ENCODE assay signal across 17 cellular contexts in the genomic region with DNA sequence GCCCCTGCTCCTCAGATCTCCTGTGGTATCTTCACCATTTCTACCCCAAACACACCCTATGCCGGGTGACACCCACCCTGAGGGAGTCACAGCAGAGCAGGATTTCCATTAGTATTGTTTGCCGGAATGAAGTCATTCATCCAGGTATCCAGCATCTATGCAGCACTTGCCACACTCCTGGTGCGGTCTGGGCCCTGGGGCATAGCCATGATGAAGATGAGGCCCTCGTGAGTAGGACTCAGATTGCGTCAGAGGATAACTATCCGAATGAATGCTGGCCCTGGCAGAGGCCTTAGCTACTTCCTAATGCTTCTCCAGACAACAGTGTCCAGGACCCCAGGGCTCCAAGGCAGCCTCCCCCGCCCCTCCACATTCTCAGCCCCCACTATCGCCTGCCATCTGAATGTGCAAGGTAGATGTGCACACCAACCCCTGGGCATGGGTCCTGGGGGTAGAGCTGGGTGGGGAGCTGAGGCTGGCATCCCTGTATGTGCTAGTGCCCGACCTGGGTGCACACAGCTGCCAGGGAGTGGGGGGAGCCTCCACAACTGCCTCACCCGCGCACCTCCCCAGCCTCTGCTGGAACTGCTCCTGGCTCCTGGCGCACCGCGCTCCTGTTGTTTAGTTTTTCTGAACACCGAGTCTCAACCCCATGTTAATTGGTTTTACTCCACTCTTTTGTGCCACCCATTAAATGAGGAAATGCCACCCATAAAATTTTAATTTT. TPM values are rescaled to one million over a fixed set of nuclear protein-coding genes. Genes with fewer than 3 reads are reported as not detected.
DNase-seq lines count a peak whose midpoint lies in the region; ATAC-seq, FAIRE-seq and TF ChIP-seq lines count a peak whose summit lies in the region.
"Had no signal": no experiment of that assay in that cellular context is flagged by ENCODE, and none has a peak within 500 bp of the region (broad histone marks: within the 10 kb centered on the region; RNA-seq: fewer than 3 reads in every experiment).

No MANE protein-coding gene starts in this region.

- H3K9ac ChIP-seq in HUES6 (ENCODE audit: low read length), result peak overlapping the region; percentile 16
- H3K9ac ChIP-seq in H1 (replicated peaks in 1 of 4; ENCODE audit: extremely low read depth in 1 of 4, low read depth in 3 of 4, low read length in 3 of 4), result no peak overlapping the region
- H3K9ac ChIP-seq in mesendoderm (ENCODE audit: low read length), result no peak overlapping the region

- no peak for ATAC-seq in GM19351 (IDR thresholded peaks at IDR 0.05; ENCODE audit: unreplicated experiment)
- ATAC-seq: heart right ventricle had no signal

- H3K27ac ChIP-seq in HUES6 (ENCODE audit: low read depth, low read length) (no peak overlapping the region), H1 (ENCODE audit: low read depth, low read length) (no peak overlapping the region), mesendoderm (ENCODE audit: low read depth, low read length) (no peak overlapping the region), esophagus squamous epithelium (no peak overlapping the region)
- H3K27ac ChIP-seq: adrenal gland, heart right ventricle, pancreas, vagina had no signal

- peak overlapping the region; percentile 48 for H3K18ac ChIP-seq in H1 (ENCODE audit: extremely low read depth, low read length)
- no peak overlapping the region for H3K18ac ChIP-seq in mesendoderm (ENCODE audit: low read length)

- TF ChIP-seq POLR2A in H1 (IDR thresholded peaks at IDR 0.05; ENCODE audit: control extremely low read depth in 1 of 2, low read depth in 2 of 2, low read length in 2 of 2), result no peak
- no peak for TF ChIP-seq POLR2A in esophagus squamous epithelium (IDR thresholded peaks at IDR 0.05)

- H4K20me1 ChIP-seq in H1 (replicated peaks in 1 of 2; ENCODE audit: control insufficient read depth in 1 of 2, insufficient read depth in 2 of 2, low read length in 2 of 2), result no peaks in the 10 kb centered on the region

- H3K23ac ChIP-seq in H1 (ENCODE audit: insufficient read length) (no peak overlapping the region), mesendoderm (ENCODE audit: low read length) (peak overlapping the region; percentile 80)

- H2AK5ac ChIP-seq in H1 (ENCODE audit: low read depth, low read length) (peak overlapping the region; percentile 75; the same call in 1 of the 2 replicates), mesendoderm (ENCODE audit: low read length) (no peak overlapping the region)

- intact Hi-C loops in esophagus squamous epithelium (cut with DNase I), result no loop called here

- peak overlapping the region; percentile 77; the same call in 1 of the 2 replicates for H2BK12ac ChIP-seq in H1 (ENCODE audit: low read depth, low read length)

- WGBS in H1 (ENCODE audit: extremely low coverage in 1 of 2, insufficient coverage in 1 of 2, insufficient read length in 1 of 2, insufficient replicate concordance in 2 of 2, low coverage in 1 of 2, low lambda C conversion rate in 2 of 2, missing lambda C conversion rate in 1 of 2), 2 experiments, result 75% methylated on average over 15 of the region's 15 CpGs; no CpG with 5 or more reads in 1 of the 2 experiments
- no CpG with 5 or more reads among the region's 15 CpGs for WGBS in mesendoderm (ENCODE audit: extremely low coverage, insufficient coverage, low lambda C conversion rate)
- 26 to 63% methylated on average over 9 to 13 of the region's 15 CpGs for WGBS in esophagus squamous epithelium, 2 donors

- peak; percentile 83 for DNase-seq in ELF-1 (ENCODE audit: low read depth, low spot score)
- no peak for DNase-seq in H1 (ENCODE audit: low read depth in 1 of 2, low spot score in 2 of 2)
- DNase-seq in mesendoderm, result peak; percentile 73
- no peak for DNase-seq in esophagus squamous epithelium (lab: John Stamatoyannopoulos, UW)
- no peak for DNase-seq in activated effector memory CD4-positive, alpha-beta T cell treated with anti-CD3 and anti-CD28 coated beads, Interleukin-2, amount 50 U/mL, for 16 hours
- DNase-seq: activated CD8-positive, alpha-beta T cell treated with anti-CD3 and anti-CD28 coated beads for 36 hours; adrenal gland; CD4-positive, CD25-positive, alpha-beta regulatory T cell; heart right ventricle; kidney glomerular epithelial cell; OCI-M1; pancreas; small intestine; stimulated activated naive CD4-positive, alpha-beta T cell treated with Interleukin-2 at 50 U/mL for 16 hours had no signal

- H3K9me3 ChIP-seq in HUES6 (ENCODE audit: control insufficient read depth, insufficient read depth, low read depth, low read length), result no peaks in the 10 kb centered on the region
- no peaks in the 10 kb centered on the region for H3K9me3 ChIP-seq in H1 (ENCODE audit: insufficient read depth in 2 of 2, low read depth in 1 of 2, low read length in 1 of 2)
- H3K9me3 ChIP-seq in esophagus squamous epithelium, result no peaks in the 10 kb centered on the region
- H3K9me3 ChIP-seq: adrenal gland, heart right ventricle, pancreas, vagina had no signal

- POLR2A ChIA-PET in H1 (lab: Charles Lee; ENCODE audit: partially characterized antibody), result interaction anchor here (1.0 to 2.8 kb wide), 2 partner anchors 25 to 29 kb away, joined by 4 to 7 read pairs; no protein-coding TSS in a partner anchor

- no peak overlapping the region for H3K14ac ChIP-seq in H1 (ENCODE audit: insufficient read length)

- no peak overlapping the region for H2AFZ ChIP-seq in H1 (ENCODE audit: low read length)

- no peaks in the 10 kb centered on the region for H3K23me2 ChIP-seq in H1 (ENCODE audit: low read depth, low read length)

- H3K4me3 ChIP-seq in HUES6 (ENCODE audit: low read depth, low read length) (peak overlapping the region; percentile 20; the same call in 1 of the 2 replicates), H1 (ENCODE audit: extremely low read depth in 1 of 4, insufficient read depth in 2 of 4, low read depth in 3 of 4, low read length in 4 of 4) (no peak overlapping the region), mesendoderm (ENCODE audit: low read length) (no peak overlapping the region), esophagus squamous epithelium (no peak overlapping the region)
- H3K4me3 ChIP-seq: adrenal gland, heart right ventricle, pancreas, vagina had no signal

- H2BK20ac ChIP-seq in H1 (ENCODE audit: low read length), result peak overlapping the region; percentile 72; the same call in 1 of the 2 replicates

- H3K4me2 ChIP-seq in H1 (ENCODE audit: insufficient read depth in 1 of 2, low read depth in 2 of 2, low read length in 2 of 2) (0 out of 4 replicates have a peak overlapping the region, but pooled peaks of 1 of the 2 experiments have one; percentile 9), mesendoderm (ENCODE audit: low read length) (no peak overlapping the region)

- no peak overlapping the region for H3K56ac ChIP-seq in H1 (replicated peaks; ENCODE audit: insufficient read length, low read depth, low read length)
- peak overlapping the region; percentile 49 for H3K56ac ChIP-seq in mesendoderm (ENCODE audit: low read length)

- no peak overlapping the region for H2BK120ac ChIP-seq in H1 (replicated peaks; ENCODE audit: low read depth, low read length)
- H2BK120ac ChIP-seq in mesendoderm (ENCODE audit: low read depth, low read length), result no peak overlapping the region

- H4K8ac ChIP-seq in H1 (ENCODE audit: extremely low read depth, insufficient read depth, low read length) (no peak overlapping the region), mesendoderm (ENCODE audit: low read depth, low read length) (no peak overlapping the region)

- H2BK15ac ChIP-seq in H1 (ENCODE audit: low read length) (no peak overlapping the region), mesendoderm (replicated peaks; ENCODE audit: low read depth) (no peak overlapping the region)

- TF ChIP-seq CTCF in H1 (IDR thresholded peaks at IDR 0.05; ENCODE audit: control extremely low read depth in 1 of 3, insufficient read depth in 1 of 3, low read depth in 1 of 3, low read length in 3 of 3) (no peak), esophagus squamous epithelium (IDR thresholded peaks at IDR 0.05) (no peak)

- no peak for FAIRE-seq in H1 (lab: Jason Lieb, UNC)
- FAIRE-seq: pancreas, small intestine had no signal

- no peak for TF ChIP-seq RAD21 in H1 (IDR thresholded peaks at IDR 0.05 in 1 of 2, conservative IDR thresholded peaks at IDR 0.05 in 1 of 2; ENCODE audit: low read depth in 2 of 2, low read length in 2 of 2)

- H2BK5ac ChIP-seq in H1 (ENCODE audit: low read depth, low read length) (peak overlapping the region; percentile 27; the same call in 1 of the 2 replicates), mesendoderm (ENCODE audit: low read length) (no peak overlapping the region)

- H4K5ac ChIP-seq in H1 (ENCODE audit: insufficient read length, low read depth, low read length) (no peak overlapping the region), mesendoderm (ENCODE audit: low read length) (no peak overlapping the region)

- no peak for TF ChIP-seq EP300 in H1 (IDR thresholded peaks at IDR 0.05; ENCODE audit: borderline replicate concordance in 1 of 2, low read depth in 2 of 2, low read length in 2 of 2)

- H3K79me1 ChIP-seq in H1 (ENCODE audit: low read depth, low read length) (no peaks in the 10 kb centered on the region), mesendoderm (ENCODE audit: low read length) (no peaks in the 10 kb centered on the region)

- H3K4me1 ChIP-seq in HUES6 (ENCODE audit: control insufficient read depth, insufficient read depth, low read length), result peaks cover 32% of the 10 kb centered on the region
- peaks cover 0 to 23% (median 9%) of the 10 kb centered on the region in 4 experiments; a peak in 6 of 7 replicates for H3K4me1 ChIP-seq in H1 (replicated peaks in 1 of 4; ENCODE audit: control insufficient read depth in 3 of 4, insufficient read depth in 4 of 4, low read length in 3 of 4)
- peaks cover 9% of the 10 kb centered on the region for H3K4me1 ChIP-seq in mesendoderm (ENCODE audit: control insufficient read depth, low read depth, low read length)
- H3K4me1 ChIP-seq in esophagus squamous epithelium, result no peaks in the 10 kb centered on the region
- H3K4me1 ChIP-seq: adrenal gland, pancreas, vagina had no signal

- CTCF ChIA-PET in H1 (lab: Charles Lee; ENCODE audit: partially characterized antibody), result interaction anchor here (0.6 to 15.0 kb wide), 12 partner anchors 9 to 118 kb away, joined by 3 to 382 read pairs (median 3); no protein-coding TSS in a partner anchor

- H3K36me3 ChIP-seq in HUES6 (ENCODE audit: control insufficient read depth, insufficient read depth, low read length), result no peaks in the 10 kb centered on the region
- H3K36me3 ChIP-seq in H1 (ENCODE audit: control insufficient read depth in 2 of 4, insufficient read depth in 4 of 4, low read length in 3 of 4), result no peaks in the 10 kb centered on the region
- H3K36me3 ChIP-seq in mesendoderm (ENCODE audit: control insufficient read depth, insufficient read depth, low read length), result no peaks in the 10 kb centered on the region
- no peaks in the 10 kb centered on the region for H3K36me3 ChIP-seq in esophagus squamous epithelium
- H3K36me3 ChIP-seq: adrenal gland, heart right ventricle, pancreas, vagina had no signal

- H3K4ac ChIP-seq in H1 (replicated peaks; ENCODE audit: insufficient read length, low read depth, low read length) (no peak overlapping the region), mesendoderm (ENCODE audit: low read depth, low read length) (no peak overlapping the region)

- H3K27me3 ChIP-seq in HUES6 (ENCODE audit: control insufficient read depth, insufficient read depth, low read length), result peaks cover 8% of the 10 kb centered on the region; the same call in 1 of the 2 replicates
- H3K27me3 ChIP-seq in H1 (replicated peaks in 1 of 4; ENCODE audit: control insufficient read depth in 3 of 4, extremely low read depth in 1 of 4, insufficient read depth in 3 of 4, low read length in 3 of 4), result no peaks in the 10 kb centered on the region; a peak in 1 of 7 replicates
- no peaks in the 10 kb centered on the region for H3K27me3 ChIP-seq in mesendoderm (ENCODE audit: insufficient read depth, low read length, poor library complexity)
- peaks cover 0 to 59% (median 2%) of the 10 kb centered on the region in 4 donors for H3K27me3 ChIP-seq in esophagus squamous epithelium
- H3K27me3 ChIP-seq: adrenal gland, pancreas, vagina had no signal

- H3K79me2 ChIP-seq in H1 (ENCODE audit: control insufficient read depth in 1 of 2, insufficient read depth in 2 of 2, low read length in 2 of 2) (no peaks in the 10 kb centered on the region), mesendoderm (ENCODE audit: control insufficient read depth, insufficient read depth, low read length) (no peaks in the 10 kb centered on the region)

- H4K91ac ChIP-seq in H1 (replicated peaks; ENCODE audit: insufficient read length, low read length), result peak overlapping the region; percentile 93

RNA-seq across cellular contexts. Expression of gene ZC3H12A, which starts 25.5 kb away (rescaled TPM):
- 7.4 TPM in 2 replicates for total RNA-seq in H1 (2021; fragmentation: NEBNext Ultra II Directional; extraction: Animal tissue kit (Norgen Biotek cat#: 25700))
- polyA plus RNA-seq in H1 (2011; rRNA removed), result 10.0 and 13.7 TPM in 2 replicates
- polyA plus RNA-seq in H1 (2011; cell fraction: cytosol; rRNA removed), result 8.1 TPM
- 20.1 TPM for polyA plus RNA-seq in H1 (2011; cell fraction: nucleus; rRNA removed)
- polyA plus RNA-seq in H1 (2012, experiment 1 of 2), result 5.6 to 7.4 TPM (median 6.7 TPM) in 4 replicates
- polyA plus RNA-seq in H1 (2012, experiment 2 of 2), result 6.9 TPM
- polyA plus RNA-seq in H1 (2013, experiment 1 of 2), result 4.6 TPM
- 4.4 TPM for polyA plus RNA-seq in H1 (2013, experiment 2 of 2)
- polyA minus RNA-seq in H1 (2011; rRNA and poly(A)+ RNA removed), result 4.1 and 7.6 TPM in 2 replicates
- polyA minus RNA-seq in H1 (2011; cell fraction: cytosol; rRNA and poly(A)+ RNA removed), result 3.1 TPM
- 5.9 TPM for polyA minus RNA-seq in H1 (2011; cell fraction: nucleus; rRNA and poly(A)+ RNA removed)
- polyA plus RNA-seq in mesendoderm (2013, experiment 1 of 2), result 5.6 TPM
- polyA plus RNA-seq in mesendoderm (2013, experiment 2 of 2), result 6.0 TPM
- 100 to 1,000 TPM in 1 of 4 donors, 10 to 100 TPM in 3; 11.6 to 132 (median 49.0) TPM for total RNA-seq in esophagus squamous epithelium

Comparison
In these comparisons a context has a peak if more than half of its experiments do, and no peak if none do; other contexts are left out.
1. DNase-seq: peak in ELF-1 (single experiment) and mesendoderm (single experiment); none in H1 (0 of 2), esophagus squamous epithelium (single experiment) and activated effector memory CD4-positive, alpha-beta T cell treated with anti-CD3 and anti-CD28 coated beads, Interleukin-2, amount 50 U/mL, for 16 hours (single experiment).